ENCODE assay signal across 27 cellular contexts in the genomic region with DNA sequence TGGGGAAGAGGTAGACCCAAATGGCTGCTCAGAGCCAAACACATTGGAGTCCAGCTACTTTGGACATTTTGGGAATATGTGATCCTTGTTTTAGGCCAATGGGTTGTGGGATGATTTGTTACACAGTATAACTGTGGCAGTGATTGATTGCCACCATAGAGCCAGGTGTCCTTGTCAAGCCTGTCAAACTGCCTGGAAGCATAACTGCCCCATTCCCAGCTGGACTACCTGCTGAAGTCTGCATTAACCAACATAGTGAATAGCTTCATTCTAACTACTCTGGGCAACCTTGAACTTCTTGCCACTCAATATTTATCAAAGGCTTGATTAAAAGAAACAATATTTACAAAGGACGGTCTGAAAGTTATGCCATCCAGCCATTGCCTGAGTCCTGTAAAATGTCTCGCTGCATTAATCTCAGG.
DNase-seq lines count a peak whose midpoint lies in the region; ATAC-seq, FAIRE-seq and TF ChIP-seq lines count a peak whose summit lies in the region.
"Had no signal": no experiment of that assay in that cellular context is flagged by ENCODE, and none has a peak within 500 bp of the region (broad histone marks: within the 10 kb centered on the region; RNA-seq: fewer than 3 reads in every experiment).

No MANE protein-coding gene starts in this region.

- H3K9me3 ChIP-seq in HepG2 (ENCODE audit: low read length) (peaks cover 7% of the 10 kb centered on the region), right lobe of liver (no peaks in the 10 kb centered on the region), vagina (no peaks in the 10 kb centered on the region)
- H3K9me3 ChIP-seq: BE2C had no signal

- CTCF ChIA-PET in HepG2 (lab: Yijun Ruan, JAX; ENCODE audit: low intra/inter-chr PET ratio, low total read pairs) (no interaction called here), WTC11 (lab: Charles Lee) (no interaction called here)

- H3K4me3 Mint-ChIP-seq in WTC11 = no peak overlapping the region
- H3K4me3 Mint-ChIP-seq in stimulated activated naive CD8-positive, alpha-beta T cell treated with anti-CD3 and anti-CD28 coated beads, Interleukin-15, amount 100 ng/mL, for 72 hours = no peak overlapping the region
- H3K4me3 Mint-ChIP-seq: CD14-positive monocyte; CD4-positive, alpha-beta memory T cell; CD4-positive, CD25-positive, alpha-beta regulatory T cell; CD8-positive, alpha-beta memory T cell had no signal

- no peak overlapping the region for H3K27ac Mint-ChIP-seq in WTC11
- no peak overlapping the region for H3K27ac Mint-ChIP-seq in stimulated activated naive CD8-positive, alpha-beta T cell treated with anti-CD3 and anti-CD28 coated beads, Interleukin-15, amount 100 ng/mL, for 72 hours
- H3K27ac Mint-ChIP-seq: CD14-positive monocyte; CD4-positive, alpha-beta memory T cell; CD4-positive, CD25-positive, alpha-beta regulatory T cell; CD8-positive, alpha-beta memory T cell had no signal

- H3K36me3 ChIP-seq in HepG2 (replicated peaks in 1 of 2; ENCODE audit: control insufficient read depth in 1 of 2, insufficient read depth in 2 of 2, low read length in 2 of 2) (no peaks in the 10 kb centered on the region), right lobe of liver (no peaks in the 10 kb centered on the region), vagina (no peaks in the 10 kb centered on the region)
- H3K36me3 ChIP-seq: BE2C, BLaER1 had no signal

- DNase-seq in HepG2 (ENCODE audit: low spot score) (peak; percentile 93), right lobe of liver (no peak), WTC11 (ENCODE audit: low spot score) (no peak), vagina (ENCODE audit: extremely low spot score in 2 of 2) (peak; percentile 12 to 37), ureter (ENCODE audit: low spot score) (no peak)
- no peak for DNase-seq in stimulated activated naive CD8-positive, alpha-beta T cell treated with anti-CD3 and anti-CD28 coated beads, Interleukin-15, amount 100 ng/mL, for 72 hours
- DNase-seq: 8988T; ACHN; BE2C; C1 segment of cervical spinal cord; CD4-positive, alpha-beta memory T cell; CD4-positive, CD25-positive, alpha-beta regulatory T cell; CD8-positive, alpha-beta memory T cell; COR-L47; DMS 273 treated with DMSO at 0.1 percent for 48 hours; DMS153; DMS53; DMS79; DND-41; EL; GDM1 had no signal

- no peak overlapping the region for H3K9ac ChIP-seq in HepG2 (ENCODE audit: insufficient read depth, low read depth, low read length)
- H3K9ac ChIP-seq: BLaER1 had no signal

- no peak for FAIRE-seq in HepG2 (lab: Jason Lieb, UNC)
- FAIRE-seq: A204.1, GM12878, GM12892, GM18507 had no signal

- no peaks in the 10 kb centered on the region for H3K79me2 ChIP-seq in HepG2 (ENCODE audit: insufficient read depth, low read length)

- TF ChIP-seq POLR2A in HepG2 (IDR thresholded peaks at IDR 0.05; ENCODE audit: insufficient read depth in 1 of 2, low read depth in 2 of 2, low read length in 2 of 2) (no peak), right lobe of liver (IDR thresholded peaks at IDR 0.05) (no peak), vagina (IDR thresholded peaks at IDR 0.05) (no peak)

- H3K9me3 Mint-ChIP-seq in WTC11 = peaks cover 12% of the 10 kb centered on the region
- H3K9me3 Mint-ChIP-seq in stimulated activated naive CD8-positive, alpha-beta T cell treated with anti-CD3 and anti-CD28 coated beads, Interleukin-15, amount 100 ng/mL, for 72 hours = peaks cover 0 to 7% of the 10 kb centered on the region in 2 donors

- intact Hi-C loops in HepG2 (cut with micrococcal nuclease; ENCODE audit: unreplicated experiment) (loop anchor here (2.0 kb wide), 1 partner anchor 75 kb away; no protein-coding TSS in a partner anchor), right lobe of liver (cut with DNase I) (no loop called here), vagina (cut with DNase I) (no loop called here)

- H3K4me1 ChIP-seq in HepG2 (ENCODE audit: insufficient read depth, low read length) (peaks cover 23% of the 10 kb centered on the region), right lobe of liver (no peaks in the 10 kb centered on the region), vagina (no peaks in the 10 kb centered on the region)
- H3K4me1 ChIP-seq: BE2C had no signal

- WGBS in HepG2 (ENCODE audit: low lambda C conversion rate) = 5% methylated on average over 2 of the region's 2 CpGs
- 52% methylated on average over 2 of the region's 2 CpGs for WGBS in right lobe of liver (ENCODE audit: insufficient coverage, low coverage, low lambda C conversion rate, missing lambda C conversion rate)

- POLR2A ChIA-PET in HepG2 (lab: Yijun Ruan, JAX) = no interaction called here
- POLR2A ChIA-PET in WTC11 (lab: Charles Lee) = interaction anchor here (0.8 kb wide), 1 partner anchor 11 kb away, joined by 3 read pairs; no protein-coding TSS in a partner anchor

- H4K20me1 ChIP-seq in HepG2 (ENCODE audit: insufficient read depth, low read length) = no peaks in the 10 kb centered on the region
- H4K20me1 ChIP-seq: BLaER1 had no signal

- peaks cover 6% of the 10 kb centered on the region for H3K36me3 Mint-ChIP-seq in WTC11
- H3K36me3 Mint-ChIP-seq: CD14-positive monocyte; CD4-positive, alpha-beta memory T cell; CD4-positive, CD25-positive, alpha-beta regulatory T cell; CD8-positive, alpha-beta memory T cell had no signal

- no peak for TF ChIP-seq CTCF in HepG2 (CRISPR knock-in tag; IDR thresholded peaks at IDR 0.05)
- TF ChIP-seq CTCF in right lobe of liver (IDR thresholded peaks at IDR 0.05) = no peak
- TF ChIP-seq CTCF in WTC11 (IDR thresholded peaks at IDR 0.05) = no peak
- TF ChIP-seq CTCF in vagina (IDR thresholded peaks at IDR 0.05) = no peak

- no peak overlapping the region for H2AFZ ChIP-seq in HepG2 (ENCODE audit: low read length)

- no peak for TF ChIP-seq RAD21 in HepG2 (CRISPR knock-in tag; IDR thresholded peaks at IDR 0.05)

- TF ChIP-seq EP300 in HepG2 (IDR thresholded peaks at IDR 0.05; ENCODE audit: low read depth in 2 of 2, low read length in 2 of 2) (peak in 1 of 2 experiments; percentile 81; a peak in 3 of 4 replicates), HepG2 (CRISPR knock-in tag; IDR thresholded peaks at IDR 0.05; ENCODE audit: borderline replicate concordance) (peak; percentile 70; the same call in 1 of the 2 replicates)

- no TSS peak for BruUV-seq in HepG2 (replicated peaks; lab: Mats Ljungman, UMichigan)

- in situ Hi-C loops in HepG2 (cut with HindIII; ENCODE audit: extremely low pct_ligation_motif_present, low pct_unique_long_range_greater_than_20kb) = no loop called here

- H3K27me3 ChIP-seq in HepG2 (ENCODE audit: control insufficient read depth in 1 of 2, insufficient read depth in 2 of 2, low read length in 2 of 2) = peaks cover 0 to 22% of the 10 kb centered on the region in 2 experiments; a peak in 3 of 5 replicates
- H3K27me3 ChIP-seq in right lobe of liver = no peaks in the 10 kb centered on the region
- H3K27me3 ChIP-seq in vagina = no peaks in the 10 kb centered on the region
- H3K27me3 ChIP-seq: BE2C, BLaER1 had no signal

- H3K4me3 ChIP-seq in HepG2 (replicated peaks in 1 of 3; ENCODE audit: insufficient read depth in 1 of 3, low read depth in 2 of 3, low read length in 3 of 3) = no peak overlapping the region
- no peak overlapping the region for H3K4me3 ChIP-seq in right lobe of liver
- H3K4me3 ChIP-seq in vagina = no peak overlapping the region
- H3K4me3 ChIP-seq: BLaER1, GM12878 had no signal

- peaks cover 2% of the 10 kb centered on the region; the same call in 1 of the 2 replicates for H3K27me3 Mint-ChIP-seq in WTC11 (ENCODE audit: low read depth)
- peaks cover 27% of the 10 kb centered on the region for H3K27me3 Mint-ChIP-seq in stimulated activated naive CD8-positive, alpha-beta T cell treated with anti-CD3 and anti-CD28 coated beads, Interleukin-15, amount 100 ng/mL, for 72 hours

- peak overlapping the region; percentile 39 for H3K4me2 ChIP-seq in HepG2 (ENCODE audit: low read depth, low read length)
- H3K4me2 ChIP-seq: BLaER1 had no signal

- ATAC-seq in HepG2 = peak; percentile 93
- no peak for ATAC-seq in right lobe of liver
- no peak for ATAC-seq in WTC11
- ATAC-seq in stimulated activated naive CD8-positive, alpha-beta T cell treated with anti-CD3 and anti-CD28 coated beads, Interleukin-15, amount 100 ng/mL, for 72 hours = no peak
- ATAC-seq: GM12878 had no signal

- H3K4me1 Mint-ChIP-seq in WTC11 = no peaks in the 10 kb centered on the region
- H3K4me1 Mint-ChIP-seq in stimulated activated naive CD8-positive, alpha-beta T cell treated with anti-CD3 and anti-CD28 coated beads, Interleukin-15, amount 100 ng/mL, for 72 hours = no peaks in the 10 kb centered on the region
- H3K4me1 Mint-ChIP-seq: CD4-positive, alpha-beta memory T cell; CD4-positive, CD25-positive, alpha-beta regulatory T cell; CD8-positive, alpha-beta memory T cell had no signal

- H3K27ac ChIP-seq in HepG2 (ENCODE audit: extremely low read length, insufficient read depth, low read length) = no peak overlapping the region
- H3K27ac ChIP-seq in right lobe of liver = no peak overlapping the region
- no peak overlapping the region for H3K27ac ChIP-seq in vagina
- H3K27ac ChIP-seq: BLaER1 had no signal

TF ChIP-seq in HepG2, 621 proteins besides CTCF, POLR2A, EP300 and RAD21 (continues in another document):
- TF ChIP-seq ZSCAN31 (CRISPR knock-in tag; IDR thresholded peaks at IDR 0.05; ENCODE audit: low read depth) (peak; percentile 100), ISL2 (CRISPR knock-in tag; IDR thresholded peaks at IDR 0.05) (peak; percentile 89), ERF (CRISPR knock-in tag; IDR thresholded peaks at IDR 0.05) (no peak)

TF ChIP-seq in WTC11, 78 proteins besides CTCF, POLR2A, EP300 and RAD21:
- TF ChIP-seq GABPB1 (CRISPR knock-in tag; IDR thresholded peaks at IDR 0.05) = 0 out of 2 replicates have a peak, but pooled peaks have one; percentile 14
- TF ChIP-seq ZNF263 (CRISPR knock-in tag; IDR thresholded peaks at IDR 0.05; ENCODE audit: low read depth) = no peak

Comparison
In these comparisons a context has a peak if more than half of its experiments do, and no peak if none do; other contexts are left out.
1. DNase-seq: peak in HepG2 (single experiment) and vagina (2 of 2); none in right lobe of liver (0 of 3), WTC11 (single experiment), stimulated activated naive CD8-positive, alpha-beta T cell treated with anti-CD3 and anti-CD28 coated beads, Interleukin-15, amount 100 ng/mL, for 72 hours (0 of 2) and ureter (single experiment).
2. Of the 50 proteins assayed by ChIP-seq in both HepG2 and WTC11: peak only in HepG2: ATF2, ATF3, ELF4, FOXJ3, FOXP4, MLX and 2 more; only in WTC11: GABPB1; in both: none; in neither: 38; mixed calls (peak in some experiments, not most) for 3.